ENCODE assay signal across 22 cellular contexts in the genomic region with DNA sequence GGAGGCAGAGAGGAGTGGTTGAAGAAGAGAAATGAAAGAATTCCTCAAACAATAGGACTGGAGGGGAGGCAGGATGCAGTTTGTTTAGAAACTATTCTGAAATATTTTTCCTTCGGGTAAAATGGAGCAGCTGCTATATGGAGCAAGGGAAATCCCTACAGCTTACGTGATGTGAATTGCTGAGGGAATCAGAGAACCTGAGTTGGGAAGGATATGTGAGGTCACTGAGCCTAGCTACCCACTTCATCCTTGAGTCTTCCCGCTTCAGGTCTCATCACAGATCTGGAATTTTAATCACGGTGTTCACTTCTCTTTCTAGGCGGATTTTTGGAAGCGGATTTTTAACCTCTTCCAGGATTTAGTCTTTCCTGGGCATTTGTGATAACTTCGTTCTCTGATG.
"Had no signal": no experiment of that assay in that cellular context is flagged by ENCODE, and none has a peak within 500 bp of the region (broad histone marks: within the 10 kb centered on the region; RNA-seq: fewer than 3 reads in every experiment).

No MANE protein-coding gene starts in this region.

- H3K4me3 ChIP-seq: colonic mucosa, dorsolateral prefrontal cortex, left ventricle myocardium inferior, right lobe of liver, thoracic aorta, upper lobe of left lung had no signal

- H3K9me3 ChIP-seq: colonic mucosa, left ventricle myocardium inferior, neutrophil, right lobe of liver, thoracic aorta, upper lobe of left lung had no signal

- H3K27me3 Mint-ChIP-seq: activated naive CD8-positive, alpha-beta T cell treated with anti-CD3 and anti-CD28 coated beads for 36 hours had no signal

- H3K27ac Mint-ChIP-seq: activated B cell treated with CpG ODN at 0.5 μM for 24 hours; activated CD4-positive, alpha-beta T cell treated with anti-CD3 and anti-CD28 coated beads for 36 hours; activated naive CD8-positive, alpha-beta T cell treated with anti-CD3 and anti-CD28 coated beads for 36 hours; effector memory CD8-positive, alpha-beta T cell; stimulated activated memory B cell treated with anti-CD40 and anti-IgM and Interleukin-4, amounts not matched to agents 10 μg/mL and 1 μg/mL and 100 μg/mL, for 72 hours; T-helper 17 cell had no signal

- H3K4me3 Mint-ChIP-seq: activated B cell treated with CpG ODN at 0.5 μM for 24 hours; activated CD4-positive, alpha-beta T cell treated with anti-CD3 and anti-CD28 coated beads for 36 hours; activated naive CD8-positive, alpha-beta T cell treated with anti-CD3 and anti-CD28 coated beads for 36 hours; effector memory CD8-positive, alpha-beta T cell; nephron; stimulated activated memory B cell treated with anti-CD40 and anti-IgM and Interleukin-4, amounts not matched to agents 10 μg/mL and 1 μg/mL and 100 μg/mL, for 72 hours; T-helper 17 cell had no signal

- H3K9me3 Mint-ChIP-seq: activated B cell treated with CpG ODN at 0.5 μM for 24 hours; activated naive CD8-positive, alpha-beta T cell treated with anti-CD3 and anti-CD28 coated beads for 36 hours; effector memory CD8-positive, alpha-beta T cell; nephron; stimulated activated memory B cell treated with anti-CD40 and anti-IgM and Interleukin-4, amounts not matched to agents 10 μg/mL and 1 μg/mL and 100 μg/mL, for 72 hours had no signal

- H3K36me3 ChIP-seq: colonic mucosa, left ventricle myocardium inferior, neutrophil, right lobe of liver, thoracic aorta, upper lobe of left lung had no signal

- ATAC-seq: activated CD4-positive, alpha-beta T cell treated with anti-CD3 and anti-CD28 coated beads for 36 hours; effector memory CD8-positive, alpha-beta T cell; right lobe of liver; stimulated activated memory B cell treated with anti-CD40 and anti-IgM and Interleukin-4, amounts not matched to agents 10 μg/mL and 1 μg/mL and 100 μg/mL, for 72 hours; T-helper 17 cell had no signal

- H3K4me1 ChIP-seq: colonic mucosa, left ventricle myocardium inferior, right lobe of liver, upper lobe of left lung had no signal

- H3K4me1 Mint-ChIP-seq: activated B cell treated with CpG ODN at 0.5 μM for 24 hours; activated CD4-positive, alpha-beta T cell treated with anti-CD3 and anti-CD28 coated beads for 36 hours; activated naive CD8-positive, alpha-beta T cell treated with anti-CD3 and anti-CD28 coated beads for 36 hours; stimulated activated memory B cell treated with anti-CD40 and anti-IgM and Interleukin-4, amounts not matched to agents 10 μg/mL and 1 μg/mL and 100 μg/mL, for 72 hours had no signal

- H3K27me3 ChIP-seq: colonic mucosa, dorsolateral prefrontal cortex, neutrophil, right lobe of liver, upper lobe of left lung had no signal

- DNase-seq: activated B cell treated with CpG ODN at 0.5 μM for 24 hours; activated CD4-positive, alpha-beta T cell treated with anti-CD3 and anti-CD28 coated beads for 36 hours; activated CD4-positive, alpha-beta T cell treated with anti-CD3 and anti-CD28 coated beads, Interleukin-2, amount 50 U/mL, for 4 hours; activated CD8-positive, alpha-beta memory T cell treated with anti-CD3 and anti-CD28 coated beads for 24 hours; activated CD8-positive, alpha-beta memory T cell treated with anti-CD3 and anti-CD28 coated beads, Interleukin-2, amount 50 U/mL, for 4 hours; activated naive CD4-positive, alpha-beta T cell treated with Interleukin-2 at 50 U/mL for 16 hours; activated naive CD8-positive, alpha-beta T cell treated with anti-CD3 and anti-CD28 coated beads for 36 hours; activated T-cell treated with anti-CD3 and anti-CD28 coated beads, Interleukin-2, amount 50 U/mL, for 48 hours; colonic mucosa; dorsolateral prefrontal cortex; effector memory CD8-positive, alpha-beta T cell; left ventricle myocardium inferior; midbrain; right lobe of liver; stimulated activated CD4-positive, alpha-beta T cell treated with anti-CD3 and anti-CD28 coated beads, Interleukin-15, amount 100 ng/mL, for 24 hours; SW 1271; T-helper 17 cell had no signal

- H3K36me3 Mint-ChIP-seq: activated naive CD8-positive, alpha-beta T cell treated with anti-CD3 and anti-CD28 coated beads for 36 hours; stimulated activated memory B cell treated with anti-CD40 and anti-IgM and Interleukin-4, amounts not matched to agents 10 μg/mL and 1 μg/mL and 100 μg/mL, for 72 hours had no signal

- H3K27ac ChIP-seq: colonic mucosa, dorsolateral prefrontal cortex, left ventricle myocardium inferior, neutrophil, right lobe of liver, thoracic aorta, upper lobe of left lung had no signal
